23 cellular contexts compared by ENCODE assay signal in genomic region chr15:96977886-96978285, GRCh38.
DNase-seq lines count a peak whose midpoint lies in the region; ATAC-seq and TF ChIP-seq lines count a peak whose summit lies in the region.
"Had no signal": no experiment of that assay in that cellular context is flagged by ENCODE, and none has a peak within 500 bp of the region (broad histone marks: within the 10 kb centered on the region; RNA-seq: fewer than 3 reads in every experiment).

No MANE protein-coding gene starts in this region.

- intact Hi-C loops in gastrocnemius medialis (cut with DNase I; ENCODE audit: low total_unique reads) = no loop called here

- no peak for ATAC-seq in gastrocnemius medialis
- ATAC-seq: GM12878, HepG2 had no signal

- H3K9me3 ChIP-seq in gastrocnemius medialis = no peaks in the 10 kb centered on the region
- H3K9me3 ChIP-seq: BE2C, Caco-2, HAP-1 had no signal

- in situ Hi-C loops in gastrocnemius medialis (cut with MboI; ENCODE audit: low sequenced_read_pairs in 4 of 4) = no loop called here

- no peak for TF ChIP-seq POLR2A in gastrocnemius medialis (IDR thresholded peaks at IDR 0.05)

- no peak overlapping the region for H3K27ac ChIP-seq in gastrocnemius medialis
- H3K27ac ChIP-seq: PC-9 had no signal

- no peaks in the 10 kb centered on the region for H3K27me3 ChIP-seq in gastrocnemius medialis
- H3K27me3 ChIP-seq: BE2C had no signal

- DNase-seq in Daoy (ENCODE audit: low read depth) = peak; percentile 32
- peak; percentile 3 for DNase-seq in M059J (ENCODE audit: low read depth)
- DNase-seq in fibroblast of villous mesenchyme (ENCODE audit: low read depth) = peak; percentile 28
- DNase-seq in renal cortical epithelial cell (ENCODE audit: low read depth) = peak; percentile 3
- DNase-seq in effector CD4-positive, alpha-beta T cell = no peak
- no peak for DNase-seq in HuH-7.5 (ENCODE audit: low spot score)
- DNase-seq in gastrocnemius medialis = no peak
- DNase-seq: BE2C, Caco-2, DMS 273 treated with DMSO at 0.1 percent for 48 hours, DMS79 treated with DMSO at 0.1 percent for 48 hours, KG1, NCI-H1092 treated with DMSO at 0.1 percent for 48 hours, NCI-H1436 treated with DMSO at 0.1 percent for 48 hours, NCI-H2029 treated with DMSO at 0.1 percent for 48 hours, NCI-H69, PC-9, RPMI8226, SHP77, SW 1271 had no signal

- H3K4me3 ChIP-seq in fibroblast of villous mesenchyme (ENCODE audit: low read depth, low read length) = no peak overlapping the region
- no peak overlapping the region for H3K4me3 ChIP-seq in gastrocnemius medialis
- H3K4me3 ChIP-seq: GM12878, HAP-1, PC-9 had no signal

- no peaks in the 10 kb centered on the region for H3K4me1 ChIP-seq in gastrocnemius medialis
- H3K4me1 ChIP-seq: BE2C, Caco-2, HAP-1 had no signal

- TF ChIP-seq CTCF in fibroblast of villous mesenchyme (IDR thresholded peaks at IDR 0.05; ENCODE audit: insufficient read depth, low read depth, low read length) (no peak), gastrocnemius medialis (IDR thresholded peaks at IDR 0.05 in 4 of 5, conservative IDR thresholded peaks at IDR 0.05 in 1 of 5) (no peak)

- no peaks in the 10 kb centered on the region for H3K36me3 ChIP-seq in gastrocnemius medialis
- H3K36me3 ChIP-seq: BE2C, HAP-1 had no signal

Comparison
In these comparisons a context has a peak if more than half of its experiments do, and no peak if none do; other contexts are left out.
1. DNase-seq: peak in Daoy (single experiment), M059J (single experiment), fibroblast of villous mesenchyme (single experiment) and renal cortical epithelial cell (single experiment); none in effector CD4-positive, alpha-beta T cell (single experiment), HuH-7.5 (single experiment) and gastrocnemius medialis (0 of 2).